Comparison of ENCODE assay signal across 8 cellular contexts in the genomic region with DNA sequence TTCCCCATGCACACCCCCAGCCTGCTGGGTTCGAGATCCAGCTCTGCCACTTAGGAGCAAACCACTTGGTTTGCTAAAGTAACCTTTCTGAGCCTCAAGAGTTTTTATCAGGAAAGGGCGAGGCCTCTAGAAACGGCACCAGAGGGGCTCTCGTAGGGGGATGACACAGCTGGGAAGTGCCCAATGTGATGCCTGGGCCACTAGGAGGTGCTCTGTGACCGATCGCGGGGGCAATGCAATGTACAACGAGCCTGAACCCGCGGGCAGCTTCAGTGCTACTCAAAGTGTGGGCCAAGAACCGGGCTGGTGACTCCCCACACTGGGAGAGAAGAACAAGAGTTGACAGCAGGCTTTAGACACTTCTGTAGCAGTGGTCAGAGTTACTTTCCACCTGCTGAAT. TPM values are rescaled to one million over a fixed set of nuclear protein-coding genes. Genes with fewer than 3 reads are reported as not detected.
DNase-seq lines count a peak whose midpoint lies in the region; ATAC-seq and TF ChIP-seq lines count a peak whose summit lies in the region.

No MANE protein-coding gene starts in this region.

- H3K4me3 ChIP-seq in WERI-Rb-1 (ENCODE audit: low read depth, low read length) (no peak overlapping the region), epithelial cell of esophagus (ENCODE audit: low read length) (no peak overlapping the region)

- ATAC-seq in HG02759 (IDR thresholded peaks at IDR 0.05; ENCODE audit: unreplicated experiment), result peak; percentile 75
- no peak for ATAC-seq in GM21528 (IDR thresholded peaks at IDR 0.05; ENCODE audit: low FRiP score, unreplicated experiment)

- no peaks in the 10 kb centered on the region for H3K36me3 ChIP-seq in WERI-Rb-1

- no peaks in the 10 kb centered on the region for H3K9me3 ChIP-seq in WERI-Rb-1 (ENCODE audit: severe bottlenecking)

- DNase-seq in Daoy (ENCODE audit: low read depth) (peak; percentile 45), WERI-Rb-1 (peak; percentile 62), epithelial cell of esophagus (ENCODE audit: low read depth) (peak; percentile 41), globus pallidus (ENCODE audit: low spot score) (no peak), SKM-1 (lab: John Stamatoyannopoulos, UW; ENCODE audit: unreplicated experiment) (no peak)
- peak; percentile 34 for DNase-seq in stimulated activated CD4-positive, alpha-beta T cell treated with anti-CD3 and anti-CD28 coated beads, Interleukin-4, amount 100 ng/mL, for 1 hour

- H3K27ac ChIP-seq in WERI-Rb-1, result no peak overlapping the region

- TF ChIP-seq CTCF in WERI-Rb-1 (IDR thresholded peaks at IDR 0.05; ENCODE audit: low read depth, low read length) (peak; percentile 83), epithelial cell of esophagus (IDR thresholded peaks at IDR 0.05; ENCODE audit: insufficient read depth, low read depth, low read length, missing control alignments) (peak; percentile 26)

- no peaks in the 10 kb centered on the region for H3K27me3 ChIP-seq in WERI-Rb-1 (ENCODE audit: insufficient read depth, low read depth, severe bottlenecking)

RNA-seq across cellular contexts. Expression of a gene that starts 9.4 kb away (rescaled TPM):
- total RNA-seq in Daoy (2014; rRNA removed; shearing (Covaris generic)), result not detected in 2 replicates

RNA-seq across cellular contexts. Expression of a gene that starts 15.3 kb away (rescaled TPM):
- total RNA-seq in Daoy (2014; rRNA removed; shearing (Covaris generic)), result 15.1 and 20.3 TPM in 2 replicates

RNA-seq across cellular contexts. Expression of a gene that starts 22.6 kb away (rescaled TPM):
- 13.1 and 13.9 TPM in 2 replicates for total RNA-seq in Daoy (2014; rRNA removed; shearing (Covaris generic))

RNA-seq across cellular contexts. Expression of a gene that starts 41.2 kb away (rescaled TPM):
- 14.1 and 16.7 TPM in 2 replicates for total RNA-seq in Daoy (2014; rRNA removed; shearing (Covaris generic))

Comparison
In these comparisons a context has a peak if more than half of its experiments do, and no peak if none do; other contexts are left out.
1. DNase-seq: peak in Daoy (single experiment), WERI-Rb-1 (single experiment), epithelial cell of esophagus (single experiment) and stimulated activated CD4-positive, alpha-beta T cell treated with anti-CD3 and anti-CD28 coated beads, Interleukin-4, amount 100 ng/mL, for 1 hour (single experiment); none in globus pallidus (single experiment) and SKM-1 (single experiment).